ENCODE assay signal across 11 cellular contexts in genomic region chr11:112318193-112318592, GRCh38. TPM values are rescaled to one million over a fixed set of nuclear protein-coding genes. Genes with fewer than 3 reads are reported as not detected.
DNase-seq lines count a peak whose midpoint lies in the region; ATAC-seq and TF ChIP-seq lines count a peak whose summit lies in the region.
"Had no signal": no experiment of that assay in that cellular context is flagged by ENCODE, and none has a peak within 500 bp of the region (broad histone marks: within the 10 kb centered on the region; RNA-seq: fewer than 3 reads in every experiment).

No MANE protein-coding gene starts in this region.

- H3K4me3 ChIP-seq in ascending aorta (no peak overlapping the region), right atrium auricular region (no peak overlapping the region)
- no peak overlapping the region for H3K4me3 ChIP-seq in CD8-positive, alpha-beta memory T cell (ENCODE audit: low read length)
- H3K4me3 ChIP-seq: GM12878 had no signal

- peaks cover 0 to 1% of the 10 kb centered on the region in 2 donors for H3K27me3 Mint-ChIP-seq in CD8-positive, alpha-beta memory T cell

- H3K4me1 ChIP-seq in ascending aorta, result peaks cover 0 to 32% of the 10 kb centered on the region in 2 donors
- peaks cover 0 to 37% of the 10 kb centered on the region in 2 donors for H3K4me1 ChIP-seq in right atrium auricular region
- H3K4me1 ChIP-seq in CD8-positive, alpha-beta memory T cell (ENCODE audit: insufficient read depth, low read length), result peaks cover 9% of the 10 kb centered on the region

- DNase-seq in Right ventricle myocardium superior (no peak), Right ventricle myocardium inferior (ENCODE audit: missing footprints) (no peak), ascending aorta (ENCODE audit: low spot score in 2 of 2) (no peak), right atrium auricular region (ENCODE audit: low spot score) (no peak), NCI-H1092 treated with DMSO at 0.1 percent for 48 hours (lab: John Stamatoyannopoulos, UW) (no peak), NK-92 (lab: John Stamatoyannopoulos, UW; ENCODE audit: unreplicated experiment) (no peak), T1000 (lab: John Stamatoyannopoulos, UW) (no peak)
- no peak for DNase-seq in CD8-positive, alpha-beta memory T cell
- DNase-seq: activated T-cell treated with anti-CD3 and anti-CD28 coated beads, Interleukin-2, amount 50 U/mL, for 1 hour; NCI-H1694 had no signal

- POLR2A ChIA-PET in CD8-positive, alpha-beta memory T cell (lab: Charles Lee), result no interaction called here

- ATAC-seq in Right ventricle myocardium superior (ENCODE audit: poor library complexity) (peak; percentile 46), Right ventricle myocardium inferior (no peak)
- ATAC-seq: GM12878 had no signal

- H3K27ac Mint-ChIP-seq in CD8-positive, alpha-beta memory T cell, result no peak overlapping the region

- H3K36me3 ChIP-seq in ascending aorta, result no peaks in the 10 kb centered on the region
- H3K36me3 ChIP-seq in right atrium auricular region, result no peaks in the 10 kb centered on the region
- no peaks in the 10 kb centered on the region for H3K36me3 ChIP-seq in CD8-positive, alpha-beta memory T cell (ENCODE audit: insufficient read depth, low read length)

- TF ChIP-seq CTCF in ascending aorta (IDR thresholded peaks at IDR 0.05) (no peak), right atrium auricular region (IDR thresholded peaks at IDR 0.05) (no peak)

- no peaks in the 10 kb centered on the region for H3K27me3 ChIP-seq in ascending aorta
- H3K27me3 ChIP-seq in right atrium auricular region, result no peaks in the 10 kb centered on the region
- H3K27me3 ChIP-seq in CD8-positive, alpha-beta memory T cell (ENCODE audit: insufficient read depth, low read length, poor library complexity, severe bottlenecking), result no peaks in the 10 kb centered on the region

- intact Hi-C loops in Right ventricle myocardium superior (cut with DNase I), result no loop called here
- intact Hi-C loops in Right ventricle myocardium inferior (cut with DNase I), result no loop called here
- intact Hi-C loops in ascending aorta (cut with DNase I), result loop anchor here (2.0 kb wide), 1 partner anchor 27 kb away; no protein-coding TSS in a partner anchor

- H3K9me3 ChIP-seq in ascending aorta (no peaks in the 10 kb centered on the region), right atrium auricular region (no peaks in the 10 kb centered on the region)
- H3K9me3 ChIP-seq in CD8-positive, alpha-beta memory T cell (ENCODE audit: low read length), result no peaks in the 10 kb centered on the region

- peaks cover 3 to 15% (median 11%) of the 10 kb centered on the region in 3 donors for H3K4me1 Mint-ChIP-seq in CD8-positive, alpha-beta memory T cell

- CTCF ChIA-PET in CD8-positive, alpha-beta memory T cell (lab: Charles Lee), result no interaction called here

- H3K9me3 Mint-ChIP-seq in CD8-positive, alpha-beta memory T cell, result no peaks in the 10 kb centered on the region

- H3K36me3 Mint-ChIP-seq in CD8-positive, alpha-beta memory T cell, result peaks cover 0 to 7% (median 2%) of the 10 kb centered on the region in 3 donors

- H3K27ac ChIP-seq in ascending aorta (peak overlapping the region; percentile 66 to 75), right atrium auricular region (peak overlapping the region; percentile 29 to 62)
- H3K27ac ChIP-seq in CD8-positive, alpha-beta memory T cell (ENCODE audit: low read depth, low read length), result no peak overlapping the region

- H3K4me3 Mint-ChIP-seq in CD8-positive, alpha-beta memory T cell, result no peak overlapping the region

RNA-seq across cellular contexts. Expression of gene PLET1, which starts 57.5 kb away (rescaled TPM):
- total RNA-seq in Right ventricle myocardium superior (not detected), Right ventricle myocardium inferior (not detected), ascending aorta (not detected), right atrium auricular region (not detected)
- not detected for total RNA-seq in CD8-positive, alpha-beta memory T cell
- not detected for polyA plus RNA-seq in CD8-positive, alpha-beta memory T cell
- total RNA-seq: GM12878 had no signal
- polyA plus RNA-seq: GM12878 had no signal
